In the genomic region with DNA sequence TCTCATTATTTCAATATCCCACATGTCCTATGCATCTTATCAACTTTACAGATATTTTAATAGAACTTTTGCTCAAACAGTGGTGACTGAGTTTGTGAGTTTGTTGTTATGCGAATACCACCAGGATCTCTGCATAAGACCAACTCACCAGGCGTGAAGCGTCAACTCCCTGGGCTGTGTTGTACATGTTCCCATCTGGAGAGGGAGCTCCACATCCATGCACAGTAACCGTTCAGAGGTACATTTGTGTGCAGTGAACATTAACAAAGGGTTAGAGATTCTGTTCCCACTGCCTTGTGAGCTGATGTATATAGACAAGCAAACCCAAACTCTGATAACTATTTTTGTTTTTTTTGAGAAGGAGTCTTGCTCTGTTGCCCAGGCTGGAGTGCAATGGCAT, we compare ENCODE assay signal across 2 cellular contexts.
TF ChIP-seq lines count a peak whose summit lies in the region.

No MANE protein-coding gene starts in this region.

TF ChIP-seq in Ishikawa, 13 proteins besides CTCF, POLR2A, EP300 and RAD21 (continued from another document):
- TF ChIP-seq, protein P1, sequence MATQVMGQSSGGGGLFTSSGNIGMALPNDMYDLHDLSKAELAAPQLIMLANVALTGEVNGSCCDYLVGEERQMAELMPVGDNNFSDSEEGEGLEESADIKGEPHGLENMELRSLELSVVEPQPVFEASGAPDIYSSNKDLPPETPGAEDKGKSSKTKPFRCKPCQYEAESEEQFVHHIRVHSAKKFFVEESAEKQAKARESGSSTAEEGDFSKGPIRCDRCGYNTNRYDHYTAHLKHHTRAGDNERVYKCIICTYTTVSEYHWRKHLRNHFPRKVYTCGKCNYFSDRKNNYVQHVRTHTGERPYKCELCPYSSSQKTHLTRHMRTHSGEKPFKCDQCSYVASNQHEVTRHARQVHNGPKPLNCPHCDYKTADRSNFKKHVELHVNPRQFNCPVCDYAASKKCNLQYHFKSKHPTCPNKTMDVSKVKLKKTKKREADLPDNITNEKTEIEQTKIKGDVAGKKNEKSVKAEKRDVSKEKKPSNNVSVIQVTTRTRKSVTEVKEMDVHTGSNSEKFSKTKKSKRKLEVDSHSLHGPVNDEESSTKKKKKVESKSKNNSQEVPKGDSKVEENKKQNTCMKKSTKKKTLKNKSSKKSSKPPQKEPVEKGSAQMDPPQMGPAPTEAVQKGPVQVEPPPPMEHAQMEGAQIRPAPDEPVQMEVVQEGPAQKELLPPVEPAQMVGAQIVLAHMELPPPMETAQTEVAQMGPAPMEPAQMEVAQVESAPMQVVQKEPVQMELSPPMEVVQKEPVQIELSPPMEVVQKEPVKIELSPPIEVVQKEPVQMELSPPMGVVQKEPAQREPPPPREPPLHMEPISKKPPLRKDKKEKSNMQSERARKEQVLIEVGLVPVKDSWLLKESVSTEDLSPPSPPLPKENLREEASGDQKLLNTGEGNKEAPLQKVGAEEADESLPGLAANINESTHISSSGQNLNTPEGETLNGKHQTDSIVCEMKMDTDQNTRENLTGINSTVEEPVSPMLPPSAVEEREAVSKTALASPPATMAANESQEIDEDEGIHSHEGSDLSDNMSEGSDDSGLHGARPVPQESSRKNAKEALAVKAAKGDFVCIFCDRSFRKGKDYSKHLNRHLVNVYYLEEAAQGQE (IDR thresholded peaks at IDR 0.05; ENCODE audit: low read depth), result no peak
- TF ChIP-seq ZBTB7A (IDR thresholded peaks at IDR 0.05; ENCODE audit: low read depth), result no peak

TF ChIP-seq in neural cell, 6 proteins besides CTCF, POLR2A, EP300 and RAD21 (continued from another document):
- no peak for TF ChIP-seq SMC3 (conservative IDR thresholded peaks at IDR 0.05; ENCODE audit: poor library complexity)
- no peak for TF ChIP-seq POLR2AphosphoS5 (IDR thresholded peaks at IDR 0.05)
- TF ChIP-seq MXI1 (conservative IDR thresholded peaks at IDR 0.05; ENCODE audit: poor library complexity, severe bottlenecking), result no peak
- TF ChIP-seq TAF1 (IDR thresholded peaks at IDR 0.05; ENCODE audit: low read depth), result no peak
